In genomic region chr3:106067711-106068110, GRCh38 we compare ENCODE assay signal across 14 cellular contexts.
A peak's percentile ranks its signal among the peaks of the same experiment; 100 is the strongest.
DNase-seq lines count a peak whose midpoint lies in the region; ATAC-seq lines count a peak whose summit lies in the region.
"Had no signal": no experiment of that assay in that cellular context is flagged by ENCODE, and none has a peak within 500 bp of the region (broad histone marks: within the 10 kb centered on the region; RNA-seq: fewer than 3 reads in every experiment).

No MANE protein-coding gene starts in this region.

- H4K91ac ChIP-seq in trophoblast cell (ENCODE audit: low read depth, low read length), result no peak overlapping the region

- H3K79me2 ChIP-seq in trophoblast cell (ENCODE audit: control insufficient read depth, insufficient read depth, low read length, poor library complexity), result no peaks in the 10 kb centered on the region

- H3K4me3 ChIP-seq in trophoblast cell (ENCODE audit: low read depth, low read length), result no peak overlapping the region
- H3K4me3 ChIP-seq: psoas muscle had no signal

- H3K9ac ChIP-seq in trophoblast cell (ENCODE audit: low read length), result no peak overlapping the region
- H3K9ac ChIP-seq: KMS-11 had no signal

- H3K23ac ChIP-seq in trophoblast cell (ENCODE audit: low read length), result no peak overlapping the region

- H2AFZ ChIP-seq in trophoblast cell (ENCODE audit: insufficient read depth, low read length, poor library complexity), result no peak overlapping the region

- peaks cover 6 to 9% of the 10 kb centered on the region in 2 donors for H3K9me3 Mint-ChIP-seq in activated T-cell treated with anti-CD3 and anti-CD28 coated beads, Interleukin-2, amount 50 U/mL, for 72 hours
- H3K9me3 Mint-ChIP-seq in activated T-cell treated with anti-CD3 and anti-CD28 coated beads, Interleukin-2, amount 50 U/mL, for 4 hours, result peaks cover 10% of the 10 kb centered on the region
- peaks cover 10% of the 10 kb centered on the region for H3K9me3 Mint-ChIP-seq in stimulated activated memory B cell treated with anti-CD40 and anti-IgM and Interleukin-4, amounts not matched to agents 10 μg/mL and 1 μg/mL and 100 μg/mL, for 72 hours

- DNase-seq in activated T-cell treated with anti-CD3 and anti-CD28 coated beads, Interleukin-2, amount 50 U/mL, for 72 hours, result no peak
- no peak for DNase-seq in activated T-cell treated with anti-CD3 and anti-CD28 coated beads, Interleukin-2, amount 50 U/mL, for 4 hours
- DNase-seq in trophoblast cell, result no peak
- no peak for DNase-seq in stimulated activated CD4-positive, alpha-beta T cell treated with anti-CD3 and anti-CD28 coated beads, Interleukin-4, amount 100 ng/mL, for 24 hours
- DNase-seq: activated CD8-positive, alpha-beta memory T cell treated with anti-CD3 and anti-CD28 coated beads, Interleukin-2, amount 50 U/mL, for 48 hours; aorta; psoas muscle; RPMI8226; stimulated activated CD4-positive, alpha-beta T cell treated with anti-CD3 and anti-CD28 coated beads, Interleukin-2, amount 100 ng/mL, for 24 hours had no signal

- no peak overlapping the region for H3K27ac ChIP-seq in trophoblast cell (ENCODE audit: low read depth, low read length)
- H3K27ac ChIP-seq: KMS-11, psoas muscle had no signal

- no peak overlapping the region for H2BK120ac ChIP-seq in trophoblast cell (ENCODE audit: insufficient read depth, low read length, poor library complexity)

- no CpG with 5 or more reads among the region's 3 CpGs for WGBS in trophoblast cell (ENCODE audit: extremely low coverage, insufficient coverage, insufficient read length)

- no peak overlapping the region for H3K14ac ChIP-seq in trophoblast cell (ENCODE audit: low read length)

- no peak overlapping the region for H4K8ac ChIP-seq in trophoblast cell (ENCODE audit: low read depth, low read length)

- H3K27me3 Mint-ChIP-seq in activated T-cell treated with anti-CD3 and anti-CD28 coated beads, Interleukin-2, amount 50 U/mL, for 72 hours (ENCODE audit: low read depth), result no peaks in the 10 kb centered on the region
- H3K27me3 Mint-ChIP-seq in activated T-cell treated with anti-CD3 and anti-CD28 coated beads, Interleukin-2, amount 50 U/mL, for 4 hours (ENCODE audit: low read depth), result no peaks in the 10 kb centered on the region
- no peaks in the 10 kb centered on the region for H3K27me3 Mint-ChIP-seq in stimulated activated memory B cell treated with anti-CD40 and anti-IgM and Interleukin-4, amounts not matched to agents 10 μg/mL and 1 μg/mL and 100 μg/mL, for 72 hours

- no peak for ATAC-seq in activated T-cell treated with anti-CD3 and anti-CD28 coated beads, Interleukin-2, amount 50 U/mL, for 72 hours (replicated peaks in 1 of 2)
- no peak for ATAC-seq in activated T-cell treated with anti-CD3 and anti-CD28 coated beads, Interleukin-2, amount 50 U/mL, for 4 hours
- ATAC-seq in HG02642 (IDR thresholded peaks at IDR 0.05; ENCODE audit: poor library complexity, unreplicated experiment) (peak; percentile 77), HG03442 (IDR thresholded peaks at IDR 0.05; ENCODE audit: unreplicated experiment) (peak; percentile 74), HG02870 (IDR thresholded peaks at IDR 0.05; ENCODE audit: unreplicated experiment) (no peak)
- ATAC-seq in stimulated activated memory B cell treated with anti-CD40 and anti-IgM and Interleukin-4, amounts not matched to agents 10 μg/mL and 1 μg/mL and 100 μg/mL, for 72 hours, result peak; percentile 60
- ATAC-seq: psoas muscle had no signal

- H2BK12ac ChIP-seq in trophoblast cell (ENCODE audit: low read length), result no peak overlapping the region

- H2BK5ac ChIP-seq in trophoblast cell (ENCODE audit: low read depth, low read length, poor library complexity), result no peak overlapping the region

- H2AK5ac ChIP-seq in trophoblast cell (ENCODE audit: low read length), result no peak overlapping the region

- H3K27me3 ChIP-seq in trophoblast cell (ENCODE audit: insufficient read depth, low read length), result no peaks in the 10 kb centered on the region

- no peaks in the 10 kb centered on the region for H3K79me1 ChIP-seq in trophoblast cell (ENCODE audit: low read length)

- peaks cover 2% of the 10 kb centered on the region for H3K9me3 ChIP-seq in trophoblast cell (ENCODE audit: insufficient read depth, low read depth, low read length)

- H3K4me3 Mint-ChIP-seq in activated T-cell treated with anti-CD3 and anti-CD28 coated beads, Interleukin-2, amount 50 U/mL, for 72 hours, result no peak overlapping the region
- no peak overlapping the region for H3K4me3 Mint-ChIP-seq in activated T-cell treated with anti-CD3 and anti-CD28 coated beads, Interleukin-2, amount 50 U/mL, for 4 hours
- no peak overlapping the region for H3K4me3 Mint-ChIP-seq in stimulated activated memory B cell treated with anti-CD40 and anti-IgM and Interleukin-4, amounts not matched to agents 10 μg/mL and 1 μg/mL and 100 μg/mL, for 72 hours

- no peaks in the 10 kb centered on the region for H3K36me3 ChIP-seq in trophoblast cell (ENCODE audit: control insufficient read depth in 1 of 2, insufficient read depth in 2 of 2, low read length in 2 of 2)

- H3K36me3 Mint-ChIP-seq in activated T-cell treated with anti-CD3 and anti-CD28 coated beads, Interleukin-2, amount 50 U/mL, for 72 hours (ENCODE audit: insufficient read depth in 2 of 2), result peaks cover 10 to 17% of the 10 kb centered on the region in 2 donors
- no peaks in the 10 kb centered on the region for H3K36me3 Mint-ChIP-seq in activated T-cell treated with anti-CD3 and anti-CD28 coated beads, Interleukin-2, amount 50 U/mL, for 4 hours (ENCODE audit: insufficient read depth)
- peaks cover 14% of the 10 kb centered on the region for H3K36me3 Mint-ChIP-seq in stimulated activated memory B cell treated with anti-CD40 and anti-IgM and Interleukin-4, amounts not matched to agents 10 μg/mL and 1 μg/mL and 100 μg/mL, for 72 hours

- no peak overlapping the region for H3K18ac ChIP-seq in trophoblast cell (ENCODE audit: low read length)

- no peaks in the 10 kb centered on the region for H3K4me1 ChIP-seq in trophoblast cell (ENCODE audit: control insufficient read depth in 1 of 2, insufficient read depth in 2 of 2, low read length in 2 of 2)
- H3K4me1 ChIP-seq: psoas muscle had no signal

- H3K27ac Mint-ChIP-seq in activated T-cell treated with anti-CD3 and anti-CD28 coated beads, Interleukin-2, amount 50 U/mL, for 72 hours, result peak overlapping the region; percentile 9
- H3K27ac Mint-ChIP-seq in stimulated activated memory B cell treated with anti-CD40 and anti-IgM and Interleukin-4, amounts not matched to agents 10 μg/mL and 1 μg/mL and 100 μg/mL, for 72 hours, result no peak overlapping the region

- no peak overlapping the region for H3K4ac ChIP-seq in trophoblast cell (ENCODE audit: low read depth, low read length)

- H3K4me2 ChIP-seq in trophoblast cell (ENCODE audit: low read length), result no peak overlapping the region
- H3K4me2 ChIP-seq: KMS-11 had no signal

- peaks cover 11% of the 10 kb centered on the region for H3K4me1 Mint-ChIP-seq in activated T-cell treated with anti-CD3 and anti-CD28 coated beads, Interleukin-2, amount 50 U/mL, for 72 hours (ENCODE audit: low read depth)
- H3K4me1 Mint-ChIP-seq in activated T-cell treated with anti-CD3 and anti-CD28 coated beads, Interleukin-2, amount 50 U/mL, for 4 hours (ENCODE audit: low read depth), result peaks cover 9% of the 10 kb centered on the region
- H3K4me1 Mint-ChIP-seq in stimulated activated memory B cell treated with anti-CD40 and anti-IgM and Interleukin-4, amounts not matched to agents 10 μg/mL and 1 μg/mL and 100 μg/mL, for 72 hours, result peaks cover 4% of the 10 kb centered on the region

- no peak overlapping the region for H4K12ac ChIP-seq in trophoblast cell (ENCODE audit: low read depth, low read length)

Comparison
In these comparisons a context has a peak if more than half of its experiments do, and no peak if none do; other contexts are left out.
1. ATAC-seq: peak in HG02642 (single experiment), HG03442 (single experiment) and stimulated activated memory B cell treated with anti-CD40 and anti-IgM and Interleukin-4, amounts not matched to agents 10 μg/mL and 1 μg/mL and 100 μg/mL, for 72 hours (single experiment); none in activated T-cell treated with anti-CD3 and anti-CD28 coated beads, Interleukin-2, amount 50 U/mL, for 72 hours (0 of 2), activated T-cell treated with anti-CD3 and anti-CD28 coated beads, Interleukin-2, amount 50 U/mL, for 4 hours (0 of 2) and HG02870 (single experiment).